In genomic region chr5:41558295-41558694, GRCh38 we compare ENCODE assay signal across 10 cellular contexts. TPM values are rescaled to one million over a fixed set of nuclear protein-coding genes. Genes with fewer than 3 reads are reported as not detected.
"Had no signal": no experiment of that assay in that cellular context is flagged by ENCODE, and none has a peak within 500 bp of the region (broad histone marks: within the 10 kb centered on the region; RNA-seq: fewer than 3 reads in every experiment).

No MANE protein-coding gene starts in this region.

- H3K4me1 ChIP-seq: HAP-1 had no signal

- ATAC-seq: HCT116, K562 had no signal

- H3K4me3 ChIP-seq: GM23248, HAP-1, K562 had no signal

- FAIRE-seq: K562 had no signal

- H3K9me3 ChIP-seq: HAP-1 had no signal

- H3K36me3 ChIP-seq: HAP-1 had no signal

- DNase-seq: GM23248, GOT3, H7, IMR-90, KG1 had no signal

- H3K27ac ChIP-seq: GM23248, HL-60 had no signal

RNA-seq across cellular contexts. Expression of gene PLCXD3, which starts 47.9 kb away (rescaled TPM):
- total RNA-seq: HT1080, K562 had no signal
- polyA plus RNA-seq: K562 had no signal
